In the genomic region with DNA sequence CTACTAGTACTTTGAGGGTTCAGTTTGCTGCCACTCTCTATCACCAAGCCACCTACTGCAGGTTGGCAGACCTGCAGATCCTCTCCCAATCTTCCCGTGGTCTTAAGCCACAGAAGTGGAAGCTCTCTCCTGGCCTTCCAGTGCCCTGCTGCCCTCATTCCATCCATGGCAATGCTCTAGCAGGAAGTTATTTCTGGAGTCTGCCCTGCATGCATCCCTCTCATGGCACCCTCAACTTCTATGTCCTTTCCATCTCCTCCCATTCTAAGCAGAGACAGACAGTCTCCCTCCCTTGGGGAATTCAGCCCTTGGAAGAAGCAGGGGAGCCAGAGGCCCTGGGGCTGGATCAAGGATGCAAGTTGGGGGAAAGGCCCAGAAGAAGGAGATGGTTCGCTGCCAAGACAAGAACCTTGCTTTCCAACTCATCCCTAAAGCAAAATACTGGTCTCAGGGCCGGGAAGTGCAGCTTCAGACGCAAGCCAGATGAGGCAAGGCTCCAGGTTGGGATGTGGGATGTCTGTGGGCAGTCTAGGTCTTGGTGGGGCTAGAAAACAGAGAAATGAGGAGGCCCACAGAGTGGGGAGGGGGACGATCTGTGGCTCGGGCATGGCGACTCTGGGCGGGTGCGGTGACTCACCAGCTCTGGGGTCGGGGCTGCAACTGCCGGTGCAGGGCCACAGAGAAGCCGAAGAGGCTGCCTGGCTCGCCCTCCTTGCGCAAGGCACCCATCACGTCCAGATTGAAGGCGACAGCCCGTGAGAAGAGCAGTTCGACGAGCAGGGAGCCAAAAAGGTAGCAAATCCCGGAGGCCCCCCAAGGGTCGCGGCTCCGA, we compare ENCODE assay signal across 1 cellular context.
TF ChIP-seq lines count a peak whose summit lies in the region.

No MANE protein-coding gene starts in this region.

TF ChIP-seq in K562, 482 proteins besides CTCF, POLR2A, EP300 and RAD21:
- peak; percentile 85 for TF ChIP-seq CEBPB (tag; IDR thresholded peaks at IDR 0.05)
- TF ChIP-seq ZBTB7A (IDR thresholded peaks at IDR 0.05; ENCODE audit: borderline replicate concordance, control insufficient read depth, low read depth, low read length): 0 out of 2 replicates have a peak, but pooled peaks have one; percentile 19
- no peak for TF ChIP-seq ZNF408 (CRISPR knock-in tag; IDR thresholded peaks at IDR 0.05; ENCODE audit: low read depth)
- TF ChIP-seq CEBPG (CRISPR knock-in tag; IDR thresholded peaks at IDR 0.05): 0 out of 2 replicates have a peak, but pooled peaks have one; percentile 19
- TF ChIP-seq CEBPG (tag; conservative IDR thresholded peaks at IDR 0.05 in 1 of 2, IDR thresholded peaks at IDR 0.05 in 1 of 2): peak in 1 of 2 experiments; percentile 41; a peak in 3 of 4 replicates
- no peak for TF ChIP-seq ZFP36 (IDR thresholded peaks at IDR 0.05; ENCODE audit: low read depth, low read length, partially characterized antibody)
- TF ChIP-seq, protein P1, sequence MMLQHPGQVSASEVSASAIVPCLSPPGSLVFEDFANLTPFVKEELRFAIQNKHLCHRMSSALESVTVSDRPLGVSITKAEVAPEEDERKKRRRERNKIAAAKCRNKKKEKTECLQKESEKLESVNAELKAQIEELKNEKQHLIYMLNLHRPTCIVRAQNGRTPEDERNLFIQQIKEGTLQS (IDR thresholded peaks at IDR 0.05): peak; percentile 56
- TF ChIP-seq, protein P1 (CRISPR knock-in tag; conservative IDR thresholded peaks at IDR 0.05): no peak
- no peak for TF ChIP-seq GTF2E2 (tag; IDR thresholded peaks at IDR 0.05)
- TF ChIP-seq FOSL1 (tag; conservative IDR thresholded peaks at IDR 0.05): peak; percentile 46; the same call in 1 of the 2 replicates
- no peak for TF ChIP-seq ARNT (IDR thresholded peaks at IDR 0.05)
- no peak for TF ChIP-seq FOXJ2 (tag; IDR thresholded peaks at IDR 0.05)
- TF ChIP-seq BCL6 (CRISPR knock-in tag; IDR thresholded peaks at IDR 0.05): no peak
- peak in 1 of 2 experiments; percentile 29; a peak in 1 of 4 replicates for TF ChIP-seq NRF1 (conservative IDR thresholded peaks at IDR 0.05 in 1 of 2, IDR thresholded peaks at IDR 0.05 in 1 of 2)
- 0 out of 2 replicates have a peak, but pooled peaks have one; percentile 19 for TF ChIP-seq JUND (IDR thresholded peaks at IDR 0.05; ENCODE audit: borderline replicate concordance, low read depth, low read length)
- TF ChIP-seq JUND (tag; IDR thresholded peaks at IDR 0.05; ENCODE audit: borderline replicate concordance, low read depth, low read length): no peak
- TF ChIP-seq, protein P2, sequence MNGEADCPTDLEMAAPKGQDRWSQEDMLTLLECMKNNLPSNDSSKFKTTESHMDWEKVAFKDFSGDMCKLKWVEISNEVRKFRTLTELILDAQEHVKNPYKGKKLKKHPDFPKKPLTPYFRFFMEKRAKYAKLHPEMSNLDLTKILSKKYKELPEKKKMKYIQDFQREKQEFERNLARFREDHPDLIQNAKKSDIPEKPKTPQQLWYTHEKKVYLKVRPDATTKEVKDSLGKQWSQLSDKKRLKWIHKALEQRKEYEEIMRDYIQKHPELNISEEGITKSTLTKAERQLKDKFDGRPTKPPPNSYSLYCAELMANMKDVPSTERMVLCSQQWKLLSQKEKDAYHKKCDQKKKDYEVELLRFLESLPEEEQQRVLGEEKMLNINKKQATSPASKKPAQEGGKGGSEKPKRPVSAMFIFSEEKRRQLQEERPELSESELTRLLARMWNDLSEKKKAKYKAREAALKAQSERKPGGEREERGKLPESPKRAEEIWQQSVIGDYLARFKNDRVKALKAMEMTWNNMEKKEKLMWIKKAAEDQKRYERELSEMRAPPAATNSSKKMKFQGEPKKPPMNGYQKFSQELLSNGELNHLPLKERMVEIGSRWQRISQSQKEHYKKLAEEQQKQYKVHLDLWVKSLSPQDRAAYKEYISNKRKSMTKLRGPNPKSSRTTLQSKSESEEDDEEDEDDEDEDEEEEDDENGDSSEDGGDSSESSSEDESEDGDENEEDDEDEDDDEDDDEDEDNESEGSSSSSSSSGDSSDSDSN (IDR thresholded peaks at IDR 0.05; ENCODE audit: borderline replicate concordance in 1 of 2, low read depth in 2 of 2, low read length in 2 of 2): no peak
TF ChIP-seq in K562: peak in this region for 7.
